ENCODE assay signal across 8 cellular contexts in the genomic region with DNA sequence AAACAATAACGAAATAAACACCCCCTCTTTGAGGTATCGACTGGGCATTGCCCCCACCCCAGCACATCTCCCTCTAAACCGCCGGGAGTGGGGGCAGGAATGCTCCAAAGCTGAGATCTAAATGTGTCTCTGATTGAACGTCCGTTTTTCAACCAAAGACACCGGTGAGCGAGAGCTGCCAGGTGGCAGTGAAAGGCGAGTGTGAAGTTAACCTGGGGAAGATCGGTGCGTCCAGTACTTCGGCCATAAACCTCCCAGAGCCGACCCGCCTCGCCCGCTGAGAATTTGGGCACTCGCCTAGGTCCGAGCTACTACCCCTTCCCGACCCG. TPM values are rescaled to one million over a fixed set of nuclear protein-coding genes. Genes with fewer than 3 reads are reported as not detected.
A peak's percentile ranks its signal among the peaks of the same experiment; 100 is the strongest.
DNase-seq lines count a peak whose midpoint lies in the region; ATAC-seq, FAIRE-seq and TF ChIP-seq lines count a peak whose summit lies in the region.

No MANE protein-coding gene starts in this region.

- peak overlapping the region; percentile 26; the same call in 1 of the 2 replicates for H3K56ac ChIP-seq in IMR-90 (ENCODE audit: extremely low read depth, insufficient read depth, low read length)

- 0 out of 4 replicates have a peak, but pooled peaks cover 0 to 8% of the 10 kb centered on the region in 2 experiments for H3K79me1 ChIP-seq in IMR-90 (ENCODE audit: low read depth in 1 of 2, low read length in 2 of 2)

- H3K4me1 ChIP-seq in IMR-90 (ENCODE audit: control insufficient read depth, insufficient read depth, low read length) (no peaks in the 10 kb centered on the region), keratinocyte (ENCODE audit: control insufficient read depth, extremely low read depth, insufficient read depth, low read length) (peaks cover 11% of the 10 kb centered on the region)

- peaks cover 3% of the 10 kb centered on the region; the same call in 1 of the 2 replicates for H3K9me1 ChIP-seq in IMR-90 (ENCODE audit: insufficient read depth, low read length)
- no peaks in the 10 kb centered on the region for H3K9me1 ChIP-seq in keratinocyte (ENCODE audit: control insufficient read depth, extremely low read depth, insufficient read depth, low read length)

- H4K5ac ChIP-seq in IMR-90 (ENCODE audit: low read depth, low read length): no peak overlapping the region

- 0 out of 2 replicates have a peak overlapping the region, but pooled peaks have one; percentile 39 for H3K23ac ChIP-seq in IMR-90 (ENCODE audit: low read depth, low read length)

- peak overlapping the region in 1 of 2 experiments; percentile 48; a peak in 1 of 4 replicates for H4K8ac ChIP-seq in IMR-90 (ENCODE audit: low read depth in 2 of 2, low read length in 2 of 2)

- H2BK15ac ChIP-seq in IMR-90 (ENCODE audit: low read depth, low read length): no peak overlapping the region

- DNase-seq in A172 (ENCODE audit: low spot score) (peak; percentile 0), IMR-90 (no peak), astrocyte of the cerebellum (ENCODE audit: low read depth) (no peak), keratinocyte (ENCODE audit: low read depth, low spot score) (no peak), substantia nigra (lab: John Stamatoyannopoulos, UW) (peak in 5 of 49 donors; percentile 36 to 63 (median 46)), SK-N-DZ (ENCODE audit: low spot score) (no peak), T-helper 9 cell (no peak)

- CTCF ChIA-PET in IMR-90 (lab: Yijun Ruan, JAX): interaction anchor here (0.6 to 2.1 kb wide), 2 partner anchors 102 to 1694 kb away, joined by 3 to 15 read pairs; no protein-coding TSS in a partner anchor

- peaks cover 7% of the 10 kb centered on the region for H3K79me2 ChIP-seq in keratinocyte (ENCODE audit: control insufficient read depth, insufficient read depth, low read length)

- dilution Hi-C loops in IMR-90 (cut with HindIII; ENCODE audit: low sequenced_read_pairs, unreplicated experiment): no loop called here
- dilution Hi-C loops in keratinocyte (cut with MboI; ENCODE audit: extremely low pct_ligation_motif_present, low sequenced_read_pairs): no loop called here

- peak overlapping the region; percentile 96 for H2AFZ ChIP-seq in IMR-90 (replicated peaks; ENCODE audit: low read length, poor library complexity)
- peak overlapping the region; percentile 86 for H2AFZ ChIP-seq in keratinocyte (ENCODE audit: control insufficient read depth, low read length)

- H2AK9ac ChIP-seq in IMR-90 (replicated peaks; ENCODE audit: low read depth, low read length, poor library complexity): peak overlapping the region; percentile 89

- no peak overlapping the region for H2AK5ac ChIP-seq in IMR-90 (ENCODE audit: low read depth, low read length)

- intact Hi-C loops in IMR-90 (cut with micrococcal nuclease): no loop called here

- POLR2A ChIA-PET in IMR-90 (lab: Charles Lee; ENCODE audit: unreplicated experiment): no interaction called here

- BruUV-seq in IMR-90 (replicated peaks; lab: Mats Ljungman, UMichigan): no TSS peak

- peak; percentile 17 for FAIRE-seq in keratinocyte (lab: Jason Lieb, UNC)

- H2BK20ac ChIP-seq in IMR-90 (ENCODE audit: low read depth, low read length): no peak overlapping the region

- H4K91ac ChIP-seq in IMR-90 (ENCODE audit: insufficient read depth, low read depth, low read length): no peak overlapping the region

- peak overlapping the region; percentile 1; the same call in 1 of the 2 replicates for H3K27ac ChIP-seq in IMR-90 (ENCODE audit: insufficient read depth, low read length)
- H3K27ac ChIP-seq in keratinocyte (ENCODE audit: control insufficient read depth, insufficient read depth, low read length): peak overlapping the region; percentile 72
- H3K27ac ChIP-seq in substantia nigra (ENCODE audit: low read depth, low read length, poor library complexity, severe bottlenecking): peak overlapping the region; percentile 87

- H4K20me1 ChIP-seq in IMR-90 (ENCODE audit: insufficient read depth, low read length) (no peaks in the 10 kb centered on the region), keratinocyte (ENCODE audit: control insufficient read depth, extremely low read depth, insufficient read depth, low read length) (no peaks in the 10 kb centered on the region)

- in situ Hi-C loops in IMR-90 (cut with MboI; ENCODE audit: low sequenced_read_pairs) (no loop called here), astrocyte of the cerebellum (cut with HindIII; ENCODE audit: low sequenced_read_pairs) (no loop called here)

- peaks cover 5% of the 10 kb centered on the region for H3K36me3 ChIP-seq in IMR-90 (ENCODE audit: control insufficient read depth, insufficient read depth, low read length)
- peaks cover 6 to 9% of the 10 kb centered on the region in 2 experiments for H3K36me3 ChIP-seq in keratinocyte (ENCODE audit: control insufficient read depth in 2 of 2, extremely low read depth in 1 of 2, insufficient read depth in 2 of 2, low read length in 2 of 2)

- TF ChIP-seq POLR2A in IMR-90 (IDR thresholded peaks at IDR 0.05; ENCODE audit: low read depth, low read length): no peak

- TF ChIP-seq CTCF in IMR-90 (conservative IDR thresholded peaks at IDR 0.05; ENCODE audit: low read depth, low read length) (no peak), astrocyte of the cerebellum (IDR thresholded peaks at IDR 0.05; ENCODE audit: low read depth, low read length, missing control alignments) (no peak), keratinocyte (optimal IDR thresholded peaks at IDR 0.05 in 1 of 3, IDR thresholded peaks at IDR 0.05 in 1 of 3, conservative IDR thresholded peaks at IDR 0.05 in 1 of 3; ENCODE audit: extremely low read depth in 1 of 3, insufficient read depth in 2 of 3, low read length in 3 of 3) (no peak)

- H3K4me3 ChIP-seq in IMR-90 (ENCODE audit: insufficient read depth, low read depth, low read length): peak overlapping the region; percentile 56
- H3K4me3 ChIP-seq in astrocyte of the cerebellum (ENCODE audit: low read depth, low read length): peak overlapping the region; percentile 87
- peak overlapping the region; percentile 78 to 90 (median 90) for H3K4me3 ChIP-seq in keratinocyte (ENCODE audit: control insufficient read depth in 2 of 3, extremely low read depth in 1 of 3, insufficient read depth in 2 of 3, low read depth in 1 of 3, low read length in 3 of 3)

- H3K27me3 ChIP-seq in IMR-90 (ENCODE audit: control insufficient read depth, insufficient read depth, low read length) (peaks cover 5% of the 10 kb centered on the region), keratinocyte (ENCODE audit: control insufficient read depth, extremely low read depth, insufficient read depth, low read length) (peaks cover 1% of the 10 kb centered on the region)

- peak overlapping the region; percentile 46 for H3K14ac ChIP-seq in IMR-90 (replicated peaks; ENCODE audit: low read depth, low read length)

- ATAC-seq in GM18517 (IDR thresholded peaks at IDR 0.05; ENCODE audit: unreplicated experiment): peak; percentile 26
- no peak for ATAC-seq in IMR-90 (ENCODE audit: low read depth)

- 3% methylated on average over 5 of the region's 20 CpGs; no CpG with 5 or more reads in 1 of the 2 experiments for WGBS in IMR-90 (ENCODE audit: extremely low coverage in 2 of 2, insufficient read length in 1 of 2), 2 experiments

- H3K4me2 ChIP-seq in IMR-90 (ENCODE audit: low read depth, low read length) (peak overlapping the region; percentile 99), keratinocyte (ENCODE audit: control insufficient read depth, extremely low read depth, insufficient read depth, low read depth, low read length) (peak overlapping the region; percentile 98)

- TF ChIP-seq RAD21 in IMR-90 (IDR thresholded peaks at IDR 0.05; ENCODE audit: low read length): no peak

- H3K9me3 ChIP-seq in IMR-90 (ENCODE audit: control insufficient read depth, insufficient read depth, low read length) (no peaks in the 10 kb centered on the region), keratinocyte (ENCODE audit: control insufficient read depth, low read depth, low read length) (no peaks in the 10 kb centered on the region)

- no peak overlapping the region for H2BK120ac ChIP-seq in IMR-90 (ENCODE audit: low read depth, low read length)

- H3K9ac ChIP-seq in IMR-90 (ENCODE audit: low read depth, low read length): peak overlapping the region; percentile 30
- H3K9ac ChIP-seq in keratinocyte (ENCODE audit: control insufficient read depth, extremely low read depth, insufficient read depth, low read length): peak overlapping the region; percentile 87

- H3K4ac ChIP-seq in IMR-90 (ENCODE audit: low read depth, low read length): no peak overlapping the region

- no peak overlapping the region for H3K18ac ChIP-seq in IMR-90 (ENCODE audit: low read depth, low read length)

- no peak overlapping the region for H2BK5ac ChIP-seq in IMR-90 (ENCODE audit: low read depth, low read length, poor library complexity, severe bottlenecking)

RNA-seq across cellular contexts. Expression of gene ANGEL1, which starts 0.6 kb away (rescaled TPM):
- total RNA-seq in A172 (2014; rRNA removed; shearing (Covaris generic)): 4.0 and 4.8 TPM in 2 replicates
- total RNA-seq in IMR-90 (2012; rRNA removed): 3.6 and 4.1 TPM in 2 replicates
- polyA plus RNA-seq in IMR-90 (2012; rRNA removed): 8.4 and 10.0 TPM in 2 replicates
- 5.4 and 7.7 TPM in 2 replicates for polyA plus RNA-seq in IMR-90 (2012; cell fraction: cytosol; rRNA removed)
- 23.8 and 32.6 TPM in 2 replicates for polyA plus RNA-seq in IMR-90 (2012; cell fraction: nucleus; rRNA removed; ENCODE audit: low replicate concordance)
- polyA plus RNA-seq in keratinocyte: 12.6 to 19.6 TPM (median 13.0 TPM) in 3 replicates
- 1.2 TPM for polyA plus RNA-seq in keratinocyte (2011; ENCODE audit: low read depth)
- polyA plus RNA-seq in keratinocyte (2011; cell fraction: cytosol; rRNA removed): 6.5 and 7.6 TPM in 2 replicates
- 49.9 and 52.4 TPM in 2 replicates for polyA plus RNA-seq in keratinocyte (2011; cell fraction: nucleus; rRNA removed)
- 5.0 and 8.0 TPM in 2 replicates for polyA plus RNA-seq in keratinocyte (2012; ENCODE audit: low replicate concordance)
- polyA minus RNA-seq in keratinocyte: 20.1 to 56.2 TPM (median 32.1 TPM) in 3 replicates
- 5.9 TPM for polyA minus RNA-seq in keratinocyte (2011; cell fraction: cytosol; rRNA and poly(A)+ RNA removed)
- polyA minus RNA-seq in keratinocyte (2011; cell fraction: nucleus; rRNA and poly(A)+ RNA removed): 23.4 and 41.3 TPM in 2 replicates
- 8.8 and 9.6 TPM in 2 replicates for polyA plus RNA-seq in SK-N-DZ (2014; cell fraction: cytosol; rRNA removed)
- polyA plus RNA-seq in SK-N-DZ (2014; cell fraction: nucleus; rRNA removed): 12.2 and 18.5 TPM in 2 replicates

RNA-seq across cellular contexts. Expression of gene LRRC74A, which starts 14.2 kb away (rescaled TPM):
- total RNA-seq in A172 (2014; rRNA removed; shearing (Covaris generic)): not detected in 2 replicates
- total RNA-seq in IMR-90 (2012; rRNA removed): not detected in 2 replicates
- polyA plus RNA-seq in IMR-90 (2012; rRNA removed) (not detected in 2 replicates), keratinocyte (not detected in 3 replicates)
- not detected in 2 replicates for polyA plus RNA-seq in IMR-90 (2012; cell fraction: cytosol; rRNA removed)
- polyA plus RNA-seq in IMR-90 (2012; cell fraction: nucleus; rRNA removed; ENCODE audit: low replicate concordance): not detected in 2 replicates
- not detected for polyA plus RNA-seq in keratinocyte (2011; ENCODE audit: low read depth)
- polyA plus RNA-seq in keratinocyte (2011; cell fraction: cytosol; rRNA removed): not detected in 2 replicates
- polyA plus RNA-seq in keratinocyte (2011; cell fraction: nucleus; rRNA removed): not detected in 2 replicates
- not detected in 2 replicates for polyA plus RNA-seq in keratinocyte (2012; ENCODE audit: low replicate concordance)
- not detected in 3 replicates for polyA minus RNA-seq in keratinocyte
- not detected for polyA minus RNA-seq in keratinocyte (2011; cell fraction: cytosol; rRNA and poly(A)+ RNA removed)
- not detected in 2 replicates for polyA minus RNA-seq in keratinocyte (2011; cell fraction: nucleus; rRNA and poly(A)+ RNA removed)
- not detected in 2 replicates for polyA plus RNA-seq in SK-N-DZ (2014; cell fraction: cytosol; rRNA removed)
- polyA plus RNA-seq in SK-N-DZ (2014; cell fraction: nucleus; rRNA removed): not detected in 2 replicates

RNA-seq across cellular contexts. Expression of gene VASH1, which starts 50.8 kb away (rescaled TPM):
- 2.9 and 3.5 TPM in 2 replicates for total RNA-seq in A172 (2014; rRNA removed; shearing (Covaris generic))
- 1.9 and 2.0 TPM in 2 replicates for total RNA-seq in IMR-90 (2012; rRNA removed)
- polyA plus RNA-seq in IMR-90 (2012; rRNA removed) (9.5 and 9.6 TPM in 2 replicates), keratinocyte (0.06 to 0.12 TPM (median 0.09 TPM) in 3 replicates)
- polyA plus RNA-seq in IMR-90 (2012; cell fraction: cytosol; rRNA removed): 5.5 TPM in 2 replicates
- 22.8 and 31.0 TPM in 2 replicates for polyA plus RNA-seq in IMR-90 (2012; cell fraction: nucleus; rRNA removed; ENCODE audit: low replicate concordance)
- not detected for polyA plus RNA-seq in keratinocyte (2011; ENCODE audit: low read depth)
- polyA plus RNA-seq in keratinocyte (2011; cell fraction: cytosol; rRNA removed): 0.02 and 0.23 TPM in 2 replicates
- polyA plus RNA-seq in keratinocyte (2011; cell fraction: nucleus; rRNA removed): 0.16 and 0.31 TPM in 2 replicates
- polyA plus RNA-seq in keratinocyte (2012; ENCODE audit: low replicate concordance): 0.11 and 0.13 TPM in 2 replicates
- 0.16 TPM in 1 of 3 replicates, not detected in the others for polyA minus RNA-seq in keratinocyte
- polyA minus RNA-seq in keratinocyte (2011; cell fraction: cytosol; rRNA and poly(A)+ RNA removed): not detected
- polyA minus RNA-seq in keratinocyte (2011; cell fraction: nucleus; rRNA and poly(A)+ RNA removed): 0.39 TPM in 1 of 2 replicates, not detected in the other
- 8.7 and 12.1 TPM in 2 replicates for polyA plus RNA-seq in SK-N-DZ (2014; cell fraction: cytosol; rRNA removed)
- polyA plus RNA-seq in SK-N-DZ (2014; cell fraction: nucleus; rRNA removed): 22.1 and 37.9 TPM in 2 replicates

Comparison
In these comparisons a context has a peak if more than half of its experiments do, and no peak if none do; other contexts are left out.
1. H3K27ac ChIP-seq: peak in every context shown above with its lines; median percentile 87 in substantia nigra; 72 in keratinocyte; 1 in IMR-90.